20 cellular contexts compared by ENCODE assay signal in genomic region chr15:93835378-93835777, GRCh38.
DNase-seq lines count a peak whose midpoint lies in the region; ATAC-seq and TF ChIP-seq lines count a peak whose summit lies in the region.
"Had no signal": no experiment of that assay in that cellular context is flagged by ENCODE, and none has a peak within 500 bp of the region (broad histone marks: within the 10 kb centered on the region; RNA-seq: fewer than 3 reads in every experiment).

No MANE protein-coding gene starts in this region.

- TF ChIP-seq RAD21 in SK-N-SH (IDR thresholded peaks at IDR 0.05; ENCODE audit: low read length) = no peak

- H3K4me1 ChIP-seq in SK-N-SH (ENCODE audit: control insufficient read depth in 1 of 2, insufficient read depth in 2 of 2, low read depth in 1 of 2, low read length in 1 of 2) (peaks cover 0 to under 1% of the 10 kb centered on the region in 2 experiments; a peak in 2 of 4 replicates), GM23338 (ENCODE audit: insufficient read depth) (0 out of 2 replicates have a peak, but pooled peaks cover 14% of the 10 kb centered on the region), OCI-LY7 (ENCODE audit: insufficient read depth, low read length, poor library complexity, severe bottlenecking) (no peaks in the 10 kb centered on the region)

- H3K27ac ChIP-seq in SK-N-SH (ENCODE audit: low read depth in 2 of 2, low read length in 1 of 2) (peak overlapping the region in 1 of 2 experiments; percentile 48; a peak in 1 of 4 replicates), GM23338 (ENCODE audit: low read depth) (no peak overlapping the region), epithelial cell of prostate (no peak overlapping the region), OCI-LY7 (ENCODE audit: low read depth, low read length, poor library complexity, severe bottlenecking) (no peak overlapping the region)
- H3K27ac ChIP-seq: 22Rv1; BLaER1 treated with 17β-estradiol and CSF1 and Interleukin-3, amounts not matched to agents 10 nM and 100 nM; GM23248 had no signal

- H4K20me1 ChIP-seq in SK-N-SH (ENCODE audit: insufficient read depth) = no peaks in the 10 kb centered on the region
- H4K20me1 ChIP-seq in GM23338 (replicated peaks; ENCODE audit: insufficient read depth) = no peaks in the 10 kb centered on the region
- no peaks in the 10 kb centered on the region for H4K20me1 ChIP-seq in OCI-LY7 (ENCODE audit: insufficient read depth, low read length)
- H4K20me1 ChIP-seq: BLaER1 treated with 17β-estradiol and CSF1 and Interleukin-3, amounts not matched to agents 10 nM and 100 nM had no signal

- H3K36me3 Mint-ChIP-seq in GM23338 (ENCODE audit: low read depth) = peaks cover 3% of the 10 kb centered on the region; the same call in 1 of the 3 replicates
- H3K36me3 Mint-ChIP-seq: CD14-positive monocyte; CD8-positive, alpha-beta memory T cell had no signal

- H3K36me3 ChIP-seq in SK-N-SH (replicated peaks in 1 of 2; ENCODE audit: control insufficient read depth in 1 of 2, insufficient read depth in 2 of 2, low read length in 1 of 2) (no peaks in the 10 kb centered on the region), GM23338 (ENCODE audit: insufficient read depth) (no peaks in the 10 kb centered on the region), OCI-LY7 (ENCODE audit: insufficient read depth, low read length) (no peaks in the 10 kb centered on the region)
- H3K36me3 ChIP-seq: BLaER1 treated with 17β-estradiol and CSF1 and Interleukin-3, amounts not matched to agents 10 nM and 100 nM had no signal

- H3K4me2 ChIP-seq in SK-N-SH (no peak overlapping the region), GM23338 (no peak overlapping the region), OCI-LY7 (ENCODE audit: low read length) (no peak overlapping the region)
- H3K4me2 ChIP-seq: BLaER1 treated with 17β-estradiol and CSF1 and Interleukin-3, amounts not matched to agents 10 nM and 100 nM had no signal

- H3K27me3 ChIP-seq in SK-N-SH (ENCODE audit: insufficient read depth) (no peaks in the 10 kb centered on the region), GM23338 (ENCODE audit: insufficient read depth) (no peaks in the 10 kb centered on the region)
- H3K27me3 ChIP-seq: BLaER1 treated with 17β-estradiol and CSF1 and Interleukin-3, amounts not matched to agents 10 nM and 100 nM had no signal

- H3K4me3 ChIP-seq in SK-N-SH (ENCODE audit: low read depth in 2 of 2, low read length in 1 of 2) (no peak overlapping the region), GM23338 (no peak overlapping the region), OCI-LY7 (ENCODE audit: low read depth, low read length, poor library complexity, severe bottlenecking) (no peak overlapping the region)
- H3K4me3 ChIP-seq: BLaER1 treated with 17β-estradiol and CSF1 and Interleukin-3, amounts not matched to agents 10 nM and 100 nM; GM23248 had no signal

- in situ Hi-C loops in GM13977 (cut with MboI; ENCODE audit: low pct_unique_long_range_greater_than_20kb, low sequenced_read_pairs, unreplicated experiment) = no loop called here

- no peak overlapping the region for H3K27ac Mint-ChIP-seq in GM23338
- H3K27ac Mint-ChIP-seq: B cell; CD14-positive monocyte; CD4-positive, alpha-beta T cell; CD8-positive, alpha-beta memory T cell had no signal

- no peaks in the 10 kb centered on the region for H3K9me2 ChIP-seq in SK-N-SH
- peaks cover 9% of the 10 kb centered on the region; the same call in 1 of the 2 replicates for H3K9me2 ChIP-seq in GM23338 (ENCODE audit: insufficient read depth)
- H3K9me2 ChIP-seq in OCI-LY7 (ENCODE audit: insufficient read depth, low read length) = no peaks in the 10 kb centered on the region

- 38% methylated on average over 3 of the region's 3 CpGs for WGBS in SK-N-SH (ENCODE audit: low lambda C conversion rate)

- TF ChIP-seq EP300 in SK-N-SH (IDR thresholded peaks at IDR 0.05; ENCODE audit: borderline replicate concordance in 1 of 2, low read depth in 1 of 2, low read length in 1 of 2) = no peak

- no peaks in the 10 kb centered on the region for H3K9me3 ChIP-seq in SK-N-SH
- H3K9me3 ChIP-seq in OCI-LY7 (ENCODE audit: low read length) = no peaks in the 10 kb centered on the region

- no peak for ATAC-seq in SK-N-SH treated with all-trans-retinoic acid at 6 μM for 48 hours
- ATAC-seq in GM23338 = peak; percentile 58; the same call in 2 of the 3 replicates
- ATAC-seq: HCT116 had no signal

- intact Hi-C loops in OCI-LY7 (cut with micrococcal nuclease; ENCODE audit: unreplicated experiment) = no loop called here

- no peak for TF ChIP-seq CTCF in SK-N-SH (IDR thresholded peaks at IDR 0.05)
- TF ChIP-seq CTCF in GM23338 (conservative IDR thresholded peaks at IDR 0.05; ENCODE audit: low read depth in 2 of 2) = no peak
- no peak for TF ChIP-seq CTCF in OCI-LY7 (conservative IDR thresholded peaks at IDR 0.05; ENCODE audit: low read length)
- no peak for TF ChIP-seq CTCF in GM13977 (IDR thresholded peaks at IDR 0.05; ENCODE audit: extremely low read depth, insufficient read depth, missing control alignments)

- no peak overlapping the region for H2AFZ ChIP-seq in SK-N-SH (ENCODE audit: low read depth)
- H2AFZ ChIP-seq in GM23338 = no peak overlapping the region
- H2AFZ ChIP-seq in OCI-LY7 (ENCODE audit: low read length) = no peak overlapping the region
- H2AFZ ChIP-seq: GM23248 had no signal

- POLR2A ChIA-PET in SK-N-SH (lab: Yijun Ruan, JAX) = interaction anchor here (0.5 kb wide), 1 partner anchor 110 kb away, joined by 3 read pairs; no protein-coding TSS in a partner anchor
- POLR2A ChIA-PET in OCI-LY7 (lab: Charles Lee) = no interaction called here

- H3K27me3 Mint-ChIP-seq in GM23338 (ENCODE audit: insufficient read depth, low read depth, poor library complexity) = peaks cover 3% of the 10 kb centered on the region
- H3K27me3 Mint-ChIP-seq: B cell had no signal

- H3K4me1 Mint-ChIP-seq in GM23338 = peaks cover 26% of the 10 kb centered on the region
- H3K4me1 Mint-ChIP-seq: B cell; CD14-positive monocyte; CD8-positive, alpha-beta memory T cell had no signal

- DNase-seq in SK-N-SH (peak; percentile 40), GM23338 (ENCODE audit: low spot score) (no peak), epithelial cell of prostate (ENCODE audit: low read depth, low spot score) (peak; percentile 18), NCI-H524 (lab: John Stamatoyannopoulos, UW) (no peak), OCI-LY7 (ENCODE audit: low spot score) (no peak), GM13977 (ENCODE audit: low spot score) (no peak)
- DNase-seq: CD4-positive, alpha-beta T cell; CD8-positive, alpha-beta memory T cell; DMS 273 treated with DMSO at 0.1 percent for 48 hours; DMS79; EL; GF-D8; GM23248; H9 had no signal

- H3K9ac ChIP-seq in SK-N-SH = no peak overlapping the region
- H3K9ac ChIP-seq: BLaER1 treated with 17β-estradiol and CSF1 and Interleukin-3, amounts not matched to agents 10 nM and 100 nM; GM23248 had no signal

- CTCF ChIA-PET in SK-N-SH (lab: Yijun Ruan, JAX) (no interaction called here), OCI-LY7 (lab: Charles Lee; ENCODE audit: unreplicated experiment) (no interaction called here)

- H3K9me3 Mint-ChIP-seq in GM23338 = peaks cover 10% of the 10 kb centered on the region; the same call in 2 of the 3 replicates

- H3F3A ChIP-seq in SK-N-SH (replicated peaks; ENCODE audit: insufficient read depth) (no peaks in the 10 kb centered on the region), GM23338 (replicated peaks; ENCODE audit: low read depth) (no peaks in the 10 kb centered on the region)

- no peak overlapping the region for H3K4me3 Mint-ChIP-seq in GM23338
- H3K4me3 Mint-ChIP-seq: B cell; CD14-positive monocyte; CD4-positive, alpha-beta T cell; CD8-positive, alpha-beta memory T cell; H9 had no signal

- H3K79me2 ChIP-seq in SK-N-SH (ENCODE audit: insufficient read depth) (no peaks in the 10 kb centered on the region), GM23338 (replicated peaks; ENCODE audit: insufficient read depth) (no peaks in the 10 kb centered on the region), OCI-LY7 (ENCODE audit: insufficient read depth, low read depth, low read length) (no peaks in the 10 kb centered on the region)

- BruUV-seq in OCI-LY7 (replicated peaks; lab: Mats Ljungman, UMichigan) = no TSS peak

TF ChIP-seq in SK-N-SH, 30 proteins besides CTCF, POLR2A, EP300 and RAD21:
- TF ChIP-seq JUND (IDR thresholded peaks at IDR 0.05) (no peak), GATA2 (CRISPR knock-in tag; IDR thresholded peaks at IDR 0.05) (peak; percentile 27; the same call in 1 of the 2 replicates), NRF1 (IDR thresholded peaks at IDR 0.05; ENCODE audit: low read depth, low read length) (no peak), FOXJ3 (CRISPR knock-in tag; IDR thresholded peaks at IDR 0.05) (no peak)

TF ChIP-seq in SK-N-SH treated with all-trans-retinoic acid at 6 μM for 48 hours, 23 proteins besides CTCF, POLR2A, EP300 and RAD21 (continues in another document):
- no peak for TF ChIP-seq CREB5 (CRISPR knock-in tag; IDR thresholded peaks at IDR 0.05; ENCODE audit: low read depth)
- TF ChIP-seq ISL1 (CRISPR knock-in tag; IDR thresholded peaks at IDR 0.05) = no peak
- no peak for TF ChIP-seq ARNTL (CRISPR knock-in tag; IDR thresholded peaks at IDR 0.05; ENCODE audit: borderline replicate concordance, low read depth)
- TF ChIP-seq PPARA (CRISPR knock-in tag; IDR thresholded peaks at IDR 0.05; ENCODE audit: borderline replicate concordance) = no peak

TF ChIP-seq in GM23338, 12 proteins besides CTCF, POLR2A, EP300 and RAD21:
- TF ChIP-seq CREB1 (CRISPR knock-in tag; IDR thresholded peaks at IDR 0.05; ENCODE audit: low read depth) = no peak
- TF ChIP-seq POLR2AphosphoS5 (IDR thresholded peaks at IDR 0.05; ENCODE audit: low read depth) = no peak

Comparison
In these comparisons a context has a peak if more than half of its experiments do, and no peak if none do; other contexts are left out.
1. DNase-seq: peak in SK-N-SH (single experiment) and epithelial cell of prostate (single experiment); none in GM23338 (single experiment), NCI-H524 (0 of 2), OCI-LY7 (single experiment) and GM13977 (single experiment).